Comparison of ENCODE assay signal across 21 cellular contexts in the genomic region with DNA sequence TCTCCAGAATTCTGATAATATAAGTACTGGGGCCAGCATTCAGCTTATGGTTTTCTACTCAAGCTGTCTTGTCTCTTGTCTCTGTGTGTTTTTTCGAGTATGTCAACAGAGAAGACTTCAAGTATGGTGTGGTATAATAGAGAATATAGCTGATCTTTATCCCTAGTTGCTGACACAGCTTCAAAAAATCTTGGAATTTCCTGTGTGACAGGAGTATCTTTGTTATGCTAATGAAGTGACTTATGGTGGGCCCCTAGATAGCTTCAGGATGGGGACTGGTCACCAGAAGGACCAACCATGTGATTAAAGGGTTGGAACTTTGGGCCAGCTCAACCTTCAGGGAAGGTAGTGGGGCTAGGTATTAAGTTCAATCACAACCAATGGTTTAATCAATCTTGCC. TPM values are rescaled to one million over a fixed set of nuclear protein-coding genes. Genes with fewer than 3 reads are reported as not detected.
A peak's percentile ranks its signal among the peaks of the same experiment; 100 is the strongest.
DNase-seq lines count a peak whose midpoint lies in the region; FAIRE-seq and TF ChIP-seq lines count a peak whose summit lies in the region.
"Had no signal": no experiment of that assay in that cellular context is flagged by ENCODE, and none has a peak within 500 bp of the region (broad histone marks: within the 10 kb centered on the region; RNA-seq: fewer than 3 reads in every experiment).

No MANE protein-coding gene starts in this region.

- no peaks in the 10 kb centered on the region for H3K27me3 ChIP-seq in SJSA1 (replicated peaks)
- H3K27me3 ChIP-seq: BLaER1, MG63 had no signal

- no peaks in the 10 kb centered on the region for H3K36me3 ChIP-seq in SJSA1
- H3K36me3 ChIP-seq: BLaER1, MG63 had no signal

- no peak for TF ChIP-seq POLR2A in GM12892 (IDR thresholded peaks at IDR 0.05; ENCODE audit: low read depth, low read length)

- no peak for FAIRE-seq in GM12892 (lab: Jason Lieb, UNC)
- FAIRE-seq: A549 had no signal

- H3K4me3 ChIP-seq in SJSA1: no peak overlapping the region
- H3K4me3 ChIP-seq: A549, BLaER1, GM23248, MG63 had no signal

- H3K9me3 ChIP-seq in SJSA1 (replicated peaks): no peaks in the 10 kb centered on the region
- H3K9me3 ChIP-seq: A549, BLaER1, MG63 had no signal

- DNase-seq in Daoy (ENCODE audit: low read depth): peak; percentile 6
- DNase-seq in HS-27A (ENCODE audit: low read depth): peak; percentile 1
- no peak for DNase-seq in SJSA1 (ENCODE audit: low read depth in 1 of 2, low spot score in 2 of 2)
- no peak for DNase-seq in epithelial cell of prostate (ENCODE audit: low read depth, low spot score)
- DNase-seq in DMS79 treated with DMSO at 0.1 percent for 48 hours (lab: John Stamatoyannopoulos, UW): no peak
- DNase-seq in GM12892 (ENCODE audit: insufficient read length): no peak
- DNase-seq in CD1c-positive myeloid dendritic cell (ENCODE audit: extremely low spot score): no peak
- no peak for DNase-seq in NK-92 (lab: John Stamatoyannopoulos, UW; ENCODE audit: unreplicated experiment)
- DNase-seq: CD8-positive, alpha-beta memory T cell; DMS53; GF-D8; GM23248; Karpas-422; MG63; NCI-H1048; NCI-H1436; NCI-H1930; NCI-H2171; NCI-H526 had no signal

- peaks cover 10% of the 10 kb centered on the region for H3K4me1 ChIP-seq in SJSA1 (replicated peaks)
- H3K4me1 ChIP-seq: BLaER1 had no signal

- H3K27ac ChIP-seq in SJSA1 (peak overlapping the region; percentile 43; the same call in 1 of the 2 replicates), epithelial cell of prostate (peak overlapping the region; percentile 50)
- H3K27ac ChIP-seq: A549, BLaER1, GM23248 had no signal

RNA-seq across cellular contexts. Expression of a gene that starts 2.9 kb away (rescaled TPM):
- 3.2 and 3.9 TPM in 2 replicates for total RNA-seq in Daoy (2014; rRNA removed; shearing (Covaris generic))
- 0.22 and 0.68 TPM in 2 replicates for total RNA-seq in SJSA1 (2014; rRNA removed; shearing (Covaris generic))
- polyA plus RNA-seq in GM12892 (2012; ENCODE audit: missing spikeins): 1.4 TPM

RNA-seq across cellular contexts. Expression of a gene that starts 11.2 kb away (rescaled TPM):
- total RNA-seq in Daoy (2014; rRNA removed; shearing (Covaris generic)): 12.0 and 17.4 TPM in 2 replicates
- total RNA-seq in SJSA1 (2014; rRNA removed; shearing (Covaris generic)): 13.8 and 21.2 TPM in 2 replicates
- 0.36 TPM for polyA plus RNA-seq in GM12892 (2012; ENCODE audit: missing spikeins)

Comparison
In these comparisons a context has a peak if more than half of its experiments do, and no peak if none do; other contexts are left out.
1. DNase-seq: peak in Daoy (single experiment) and HS-27A (single experiment); none in SJSA1 (0 of 2), epithelial cell of prostate (single experiment), DMS79 treated with DMSO at 0.1 percent for 48 hours (single experiment), GM12892 (single experiment), CD1c-positive myeloid dendritic cell (single experiment) and NK-92 (single experiment).